8 cellular contexts compared by ENCODE assay signal in genomic region chr2:25981596-25982272, GRCh38. TPM values are rescaled to one million over a fixed set of nuclear protein-coding genes. Genes with fewer than 3 reads are reported as not detected.
DNase-seq lines count a peak whose midpoint lies in the region; ATAC-seq and TF ChIP-seq lines count a peak whose summit lies in the region.

No MANE protein-coding gene starts in this region.

- H3K27me3 ChIP-seq in DOHH2 (ENCODE audit: control insufficient read depth, low read length): peaks cover 17% of the 10 kb centered on the region
- H3K27me3 ChIP-seq in PC-3 (ENCODE audit: low read length): no peaks in the 10 kb centered on the region
- no peaks in the 10 kb centered on the region for H3K27me3 ChIP-seq in effector memory CD4-positive, alpha-beta T cell (replicated peaks; ENCODE audit: control insufficient read depth, insufficient read depth, low read length, poor library complexity, severe bottlenecking)
- H3K27me3 ChIP-seq in mucosa of rectum (ENCODE audit: control insufficient read depth in 2 of 2, insufficient read depth in 2 of 2, low read length in 2 of 2): no peaks in the 10 kb centered on the region

- H3K9ac ChIP-seq in PC-3 (ENCODE audit: low read length) (peak overlapping the region; percentile 67), mucosa of rectum (ENCODE audit: low read depth in 1 of 2, low read length in 2 of 2) (peak overlapping the region; percentile 47 to 61)

- H3K36me3 ChIP-seq in DOHH2 (ENCODE audit: control insufficient read depth, low read length) (no peaks in the 10 kb centered on the region), PC-3 (ENCODE audit: low read depth, low read length) (no peaks in the 10 kb centered on the region), mucosa of rectum (ENCODE audit: control insufficient read depth in 2 of 2, insufficient read depth in 2 of 2, low read length in 2 of 2) (no peaks in the 10 kb centered on the region), urinary bladder (ENCODE audit: insufficient read depth) (no peaks in the 10 kb centered on the region)
- H3K36me3 ChIP-seq in effector memory CD4-positive, alpha-beta T cell (ENCODE audit: control insufficient read depth, insufficient read depth, low read length): no peaks in the 10 kb centered on the region

- H2AFZ ChIP-seq in PC-3 (ENCODE audit: low read length): peak overlapping the region; percentile 70

- H3K27ac ChIP-seq in DOHH2 (ENCODE audit: low read depth, low read length): no peak overlapping the region
- 0 out of 2 replicates have a peak overlapping the region, but pooled peaks have one; percentile 3 for H3K27ac ChIP-seq in PC-3 (ENCODE audit: low read length)
- H3K27ac ChIP-seq in effector memory CD4-positive, alpha-beta T cell (ENCODE audit: insufficient read depth, low read length, poor library complexity, severe bottlenecking): peak overlapping the region; percentile 42
- no peak overlapping the region for H3K27ac ChIP-seq in mucosa of rectum (ENCODE audit: low read depth in 2 of 2, low read length in 2 of 2)
- no peak overlapping the region for H3K27ac ChIP-seq in urinary bladder (ENCODE audit: low read depth)

- intact Hi-C loops in PC-3 (cut with micrococcal nuclease): no loop called here

- POLR2A ChIA-PET in PC-3 (lab: Charles Lee; ENCODE audit: unreplicated experiment): interaction anchor here (0.6 kb wide), 2 partner anchors 10 to 57 kb away, joined by 13 to 14 read pairs; no protein-coding TSS in a partner anchor

- H3K4me3 ChIP-seq in DOHH2 (ENCODE audit: low read length) (peak overlapping the region; percentile 86), PC-3 (ENCODE audit: low read length) (peak overlapping the region; percentile 88), mucosa of rectum (ENCODE audit: low read length in 2 of 2) (peak overlapping the region; percentile 69 to 78), urinary bladder (ENCODE audit: low read depth, low read length) (peak overlapping the region; percentile 79)
- H3K4me3 ChIP-seq in effector memory CD4-positive, alpha-beta T cell (ENCODE audit: insufficient read depth, low read depth, low read length, poor library complexity, severe bottlenecking): peak overlapping the region; percentile 69

- H3K9me3 ChIP-seq in DOHH2 (ENCODE audit: control insufficient read depth, insufficient read depth, low read length) (no peaks in the 10 kb centered on the region), PC-3 (ENCODE audit: low read length) (no peaks in the 10 kb centered on the region), mucosa of rectum (ENCODE audit: control insufficient read depth in 2 of 2, low read length in 2 of 2) (no peaks in the 10 kb centered on the region)
- H3K9me3 ChIP-seq in effector memory CD4-positive, alpha-beta T cell (ENCODE audit: control insufficient read depth, low read length): no peaks in the 10 kb centered on the region

- TF ChIP-seq CTCF in DOHH2 (IDR thresholded peaks at IDR 0.05; ENCODE audit: low read depth, low read length, poor library complexity, severe bottlenecking): no peak
- no peak for TF ChIP-seq CTCF in PC-3 (conservative IDR thresholded peaks at IDR 0.05; ENCODE audit: low read depth, low read length)

- H3K9me2 ChIP-seq in DOHH2 (replicated peaks; ENCODE audit: control insufficient read depth, low read length) (no peaks in the 10 kb centered on the region), PC-3 (replicated peaks; ENCODE audit: low read length) (no peaks in the 10 kb centered on the region)

- peak overlapping the region; percentile 98 for H3K4me2 ChIP-seq in DOHH2 (ENCODE audit: low read length)
- H3K4me2 ChIP-seq in PC-3 (ENCODE audit: low read length): peak overlapping the region; percentile 84

- BruUV-seq in PC-3 (replicated peaks; lab: Mats Ljungman, UMichigan): TSS peak; percentile 39

- H3F3A ChIP-seq in DOHH2 (ENCODE audit: control insufficient read depth, insufficient read depth) (no peaks in the 10 kb centered on the region), PC-3 (ENCODE audit: low read length, unreplicated experiment) (no peaks in the 10 kb centered on the region)

- H3K79me2 ChIP-seq in DOHH2 (ENCODE audit: control insufficient read depth, low read length) (no peaks in the 10 kb centered on the region), PC-3 (ENCODE audit: low read length) (peaks cover 40% of the 10 kb centered on the region)

- whole genome bisulfite sequencing in urinary bladder: 9% methylated on average over 44 of the region's 44 CpGs

- peaks cover 10% of the 10 kb centered on the region for H3K4me1 ChIP-seq in DOHH2 (ENCODE audit: control insufficient read depth, low read length)
- peaks cover 37% of the 10 kb centered on the region for H3K4me1 ChIP-seq in PC-3 (ENCODE audit: insufficient read depth, low read length)
- peaks cover 8% of the 10 kb centered on the region for H3K4me1 ChIP-seq in effector memory CD4-positive, alpha-beta T cell (ENCODE audit: control insufficient read depth, insufficient read depth, low read length, poor library complexity, severe bottlenecking)
- H3K4me1 ChIP-seq in mucosa of rectum (ENCODE audit: control insufficient read depth in 2 of 2, insufficient read depth in 2 of 2, low read length in 2 of 2): peaks cover 5 to 6% of the 10 kb centered on the region in 2 donors
- H3K4me1 ChIP-seq in urinary bladder (ENCODE audit: insufficient read depth): no peaks in the 10 kb centered on the region

- H4K20me1 ChIP-seq in DOHH2 (ENCODE audit: control insufficient read depth, insufficient read depth, low read depth, low read length) (no peaks in the 10 kb centered on the region), PC-3 (ENCODE audit: low read length) (no peaks in the 10 kb centered on the region)

- CTCF ChIA-PET in PC-3 (lab: Charles Lee): interaction anchor here (0.6 to 0.7 kb wide), 2 partner anchors 31 to 246 kb away, joined by 3 to 6 read pairs; no protein-coding TSS in a partner anchor

- no peak for DNase-seq in PC-3
- no peak for DNase-seq in effector memory CD4-positive, alpha-beta T cell

- peak; percentile 19 for ATAC-seq in GM21576 (IDR thresholded peaks at IDR 0.05; ENCODE audit: unreplicated experiment)
- ATAC-seq in PC-3: peak; percentile 29
- ATAC-seq in GM19467 (IDR thresholded peaks at IDR 0.05; ENCODE audit: unreplicated experiment): no peak
- ATAC-seq in GM18873 (IDR thresholded peaks at IDR 0.05; ENCODE audit: low FRiP score, unreplicated experiment): no peak

RNA-seq across cellular contexts. Expression of gene KIF3C, which starts 0.6 kb away (rescaled TPM):
- total RNA-seq in PC-3 (2014; rRNA removed): 12.8 and 20.1 TPM in 2 replicates
- 5.4 TPM for total RNA-seq in urinary bladder
- polyA plus RNA-seq in urinary bladder: 6.9 TPM

RNA-seq across cellular contexts. Expression of gene RAB10, which starts 52.1 kb away (rescaled TPM):
- 138 and 149 TPM in 2 replicates for total RNA-seq in PC-3 (2014; rRNA removed)
- total RNA-seq in urinary bladder: 106 TPM
- 80.0 TPM for polyA plus RNA-seq in urinary bladder

Comparison
In these comparisons a context has a peak if more than half of its experiments do, and no peak if none do; other contexts are left out.
1. H3K27ac ChIP-seq: peak in PC-3 (single experiment) and effector memory CD4-positive, alpha-beta T cell (single experiment); none in DOHH2 (single experiment), mucosa of rectum (0 of 2) and urinary bladder (single experiment).
2. ATAC-seq: peak in GM21576 (single experiment) and PC-3 (single experiment); none in GM19467 (single experiment) and GM18873 (single experiment).
3. Peak in every context shown above with its lines, with median percentiles within 50 percentile points of each other: H3K4me3 ChIP-seq.